In genomic region chr2:182522930-182523541, GRCh38 we compare ENCODE assay signal across 12 cellular contexts.
DNase-seq lines count a peak whose midpoint lies in the region; ATAC-seq, FAIRE-seq and TF ChIP-seq lines count a peak whose summit lies in the region.
"Had no signal": no experiment of that assay in that cellular context is flagged by ENCODE, and none has a peak within 500 bp of the region (broad histone marks: within the 10 kb centered on the region; RNA-seq: fewer than 3 reads in every experiment).

No MANE protein-coding gene starts in this region.

- TF ChIP-seq POLR2A in GM12892 (IDR thresholded peaks at IDR 0.05; ENCODE audit: low read depth, low read length), result no peak

- peaks cover 4% of the 10 kb centered on the region for H3K4me1 Mint-ChIP-seq in WTC11
- H3K4me1 Mint-ChIP-seq: natural killer cell had no signal

- H3K4me3 Mint-ChIP-seq in WTC11, result no peak overlapping the region
- H3K4me3 Mint-ChIP-seq: natural killer cell had no signal

- intact Hi-C loops in Right ventricle myocardium inferior (cut with DNase I), result no loop called here

- no peaks in the 10 kb centered on the region for H3K27me3 Mint-ChIP-seq in WTC11 (ENCODE audit: low read depth)

- H3K9me3 Mint-ChIP-seq in WTC11, result peaks cover 9% of the 10 kb centered on the region

- CTCF ChIA-PET in WTC11 (lab: Charles Lee), result no interaction called here

- H3K4me3 ChIP-seq in right atrium auricular region, result peak overlapping the region in 1 of 2 donors; percentile 21
- H3K4me3 ChIP-seq: K562 had no signal

- in situ Hi-C loops in GM13976 (cut with MboI; ENCODE audit: low sequenced_read_pairs, unreplicated experiment), result no loop called here

- TF ChIP-seq CTCF in right atrium auricular region (IDR thresholded peaks at IDR 0.05) (no peak), WTC11 (IDR thresholded peaks at IDR 0.05) (no peak), GM13976 (IDR thresholded peaks at IDR 0.05; ENCODE audit: borderline replicate concordance, control extremely low read depth, extremely low read depth, insufficient read depth, missing control alignments) (no peak)

- FAIRE-seq in GM12892 (lab: Jason Lieb, UNC), result no peak
- FAIRE-seq: K562 had no signal

- DNase-seq in Right ventricle myocardium inferior (ENCODE audit: missing footprints) (no peak), right atrium auricular region (ENCODE audit: low spot score) (no peak), WTC11 (ENCODE audit: low spot score) (no peak), inferior parietal cortex (ENCODE audit: extremely low spot score) (peak; percentile 66), GM12892 (ENCODE audit: insufficient read length) (no peak), SKM-1 treated with dmso at 0.1 percent for 144 hours (lab: John Stamatoyannopoulos, UW; ENCODE audit: unreplicated experiment) (no peak), GM13976 (ENCODE audit: low spot score) (no peak)
- DNase-seq: natural killer cell; stimulated activated CD4-positive, alpha-beta T cell treated with anti-CD3 and anti-CD28 coated beads, Interleukin-4, amount 100 ng/mL, for 4 hours; uterus had no signal

- no peaks in the 10 kb centered on the region for H3K9me3 ChIP-seq in right atrium auricular region
- H3K9me3 ChIP-seq: uterus had no signal

- no peaks in the 10 kb centered on the region for H3K4me1 ChIP-seq in right atrium auricular region
- H3K4me1 ChIP-seq: uterus had no signal

- ATAC-seq in Right ventricle myocardium inferior, result peak; percentile 62
- 0 out of 2 replicates have a peak, but pooled peaks have one; percentile 18 for ATAC-seq in WTC11
- ATAC-seq in GM19324 (IDR thresholded peaks at IDR 0.05; ENCODE audit: low FRiP score, unreplicated experiment), result no peak
- ATAC-seq: K562, natural killer cell had no signal

- POLR2A ChIA-PET in WTC11 (lab: Charles Lee), result no interaction called here

- no peaks in the 10 kb centered on the region for H3K27me3 ChIP-seq in right atrium auricular region
- H3K27me3 ChIP-seq: uterus had no signal

- H3K27ac Mint-ChIP-seq in WTC11, result peak overlapping the region; percentile 51; the same call in 1 of the 2 replicates
- H3K27ac Mint-ChIP-seq: natural killer cell had no signal

- no peak overlapping the region for H3K27ac ChIP-seq in right atrium auricular region
- H3K27ac ChIP-seq: uterus had no signal

- H3K36me3 Mint-ChIP-seq in WTC11, result peaks cover 8% of the 10 kb centered on the region
- H3K36me3 Mint-ChIP-seq: natural killer cell had no signal

- H3K36me3 ChIP-seq in right atrium auricular region, result no peaks in the 10 kb centered on the region
- H3K36me3 ChIP-seq: uterus had no signal

TF ChIP-seq in WTC11, 78 proteins besides CTCF, POLR2A, EP300 and RAD21:
- TF ChIP-seq ZNF138 (CRISPR knock-in tag; conservative IDR thresholded peaks at IDR 0.05) (no peak), MLX (CRISPR knock-in tag; IDR thresholded peaks at IDR 0.05) (no peak), MYBL2 (CRISPR knock-in tag; IDR thresholded peaks at IDR 0.05) (no peak), E2F5 (CRISPR knock-in tag; IDR thresholded peaks at IDR 0.05) (no peak), ZNF671 (CRISPR knock-in tag; IDR thresholded peaks at IDR 0.05) (no peak), PREB (CRISPR knock-in tag; IDR thresholded peaks at IDR 0.05; ENCODE audit: borderline replicate concordance) (no peak), ZNF121 (CRISPR knock-in tag; IDR thresholded peaks at IDR 0.05) (no peak), SP1 (CRISPR knock-in tag; conservative IDR thresholded peaks at IDR 0.05) (no peak), CBFB (CRISPR knock-in tag; IDR thresholded peaks at IDR 0.05; ENCODE audit: low read depth) (no peak), ZNF263 (CRISPR knock-in tag; IDR thresholded peaks at IDR 0.05; ENCODE audit: low read depth) (no peak), ETV6 (CRISPR knock-in tag; IDR thresholded peaks at IDR 0.05) (no peak), E2F4 (CRISPR knock-in tag; IDR thresholded peaks at IDR 0.05; ENCODE audit: borderline replicate concordance, low read depth) (no peak)
